Comparison of ENCODE assay signal across 8 cellular contexts in genomic region chr18:76824136-76824676, GRCh38. TPM values are rescaled to one million over a fixed set of nuclear protein-coding genes. Genes with fewer than 3 reads are reported as not detected.
DNase-seq lines count a peak whose midpoint lies in the region; ATAC-seq and TF ChIP-seq lines count a peak whose summit lies in the region.

No MANE protein-coding gene starts in this region.

- TF ChIP-seq EP300 in tibial nerve (IDR thresholded peaks at IDR 0.05) = no peak

- no peaks in the 10 kb centered on the region for H3K36me3 ChIP-seq in lower lobe of right lung
- no peaks in the 10 kb centered on the region for H3K36me3 ChIP-seq in tibial nerve

- peaks cover 21% of the 10 kb centered on the region for H3K4me1 ChIP-seq in lower lobe of right lung
- peaks cover 0 to 54% (median 9%) of the 10 kb centered on the region in 4 donors for H3K4me1 ChIP-seq in tibial nerve

- H3K4me1 Mint-ChIP-seq in activated naive CD4-positive, alpha-beta T cell treated with anti-CD3 and anti-CD28 coated beads for 36 hours (ENCODE audit: low read depth) = peaks cover 49% of the 10 kb centered on the region
- peaks cover 33% of the 10 kb centered on the region for H3K4me1 Mint-ChIP-seq in activated naive CD8-positive, alpha-beta T cell treated with anti-CD3 and anti-CD28 coated beads, Interleukin-2, amount 10 ng/mL, durations not matched to agents 7 days and 5 days

- no peak for TF ChIP-seq CTCF in lower lobe of right lung (IDR thresholded peaks at IDR 0.05)
- TF ChIP-seq CTCF in tibial nerve (IDR thresholded peaks at IDR 0.05) = no peak

- H3K4me3 ChIP-seq in lower lobe of right lung (peak overlapping the region; percentile 73), tibial nerve (peak overlapping the region in 3 of 4 donors; percentile 73 to 97 (median 96))

- CTCF ChIA-PET in activated naive CD4-positive, alpha-beta T cell treated with anti-CD3 and anti-CD28 coated beads for 36 hours (lab: Charles Lee) = interaction anchor here (1.2 kb wide), 1 partner anchor 21 kb away, joined by 3 read pairs; no protein-coding TSS in a partner anchor

- peaks cover 11% of the 10 kb centered on the region for H3K36me3 Mint-ChIP-seq in activated naive CD4-positive, alpha-beta T cell treated with anti-CD3 and anti-CD28 coated beads for 36 hours (ENCODE audit: low read depth)
- H3K36me3 Mint-ChIP-seq in activated naive CD8-positive, alpha-beta T cell treated with anti-CD3 and anti-CD28 coated beads, Interleukin-2, amount 10 ng/mL, durations not matched to agents 7 days and 5 days = peaks cover 10% of the 10 kb centered on the region

- no peaks in the 10 kb centered on the region for H3K27me3 Mint-ChIP-seq in activated naive CD4-positive, alpha-beta T cell treated with anti-CD3 and anti-CD28 coated beads for 36 hours (ENCODE audit: low read depth)
- H3K27me3 Mint-ChIP-seq in activated naive CD8-positive, alpha-beta T cell treated with anti-CD3 and anti-CD28 coated beads, Interleukin-2, amount 10 ng/mL, durations not matched to agents 7 days and 5 days = no peaks in the 10 kb centered on the region

- no peak for TF ChIP-seq POLR2A in tibial nerve (IDR thresholded peaks at IDR 0.05)

- 73 to 78% methylated on average over 12 of the region's 12 CpGs for WGBS in tibial nerve, 2 donors

- H3K27ac ChIP-seq in lower lobe of right lung = peak overlapping the region; percentile 87
- peak overlapping the region in 3 of 4 donors; percentile 85 to 99 (median 91) for H3K27ac ChIP-seq in tibial nerve

- H3K9me3 ChIP-seq in lower lobe of right lung (no peaks in the 10 kb centered on the region), tibial nerve (no peaks in the 10 kb centered on the region)

- no peaks in the 10 kb centered on the region for H3K9me3 Mint-ChIP-seq in activated naive CD4-positive, alpha-beta T cell treated with anti-CD3 and anti-CD28 coated beads for 36 hours
- no peaks in the 10 kb centered on the region for H3K9me3 Mint-ChIP-seq in activated naive CD8-positive, alpha-beta T cell treated with anti-CD3 and anti-CD28 coated beads, Interleukin-2, amount 10 ng/mL, durations not matched to agents 7 days and 5 days

- peak overlapping the region; percentile 62 for H3K27ac Mint-ChIP-seq in activated naive CD4-positive, alpha-beta T cell treated with anti-CD3 and anti-CD28 coated beads for 36 hours
- no peak overlapping the region for H3K27ac Mint-ChIP-seq in activated naive CD8-positive, alpha-beta T cell treated with anti-CD3 and anti-CD28 coated beads, Interleukin-2, amount 10 ng/mL, durations not matched to agents 7 days and 5 days

- intact Hi-C loops in activated naive CD4-positive, alpha-beta T cell treated with anti-CD3 and anti-CD28 coated beads for 36 hours (cut with micrococcal nuclease) = loop anchor here (5.0 kb wide), 3 partner anchors 158 to 332 kb away; partner anchors contain the start of gene MBP
- intact Hi-C loops in lower lobe of right lung (cut with DNase I) = no loop called here

- DNase-seq in activated naive CD4-positive, alpha-beta T cell treated with anti-CD3 and anti-CD28 coated beads for 36 hours = no peak
- no peak for DNase-seq in activated naive CD4-positive, alpha-beta T cell (lab: John Stamatoyannopoulos, UW)
- DNase-seq in activated naive CD8-positive, alpha-beta T cell treated with anti-CD3 and anti-CD28 coated beads, Interleukin-2, amount 10 ng/mL, durations not matched to agents 7 days and 5 days = no peak
- DNase-seq in lower lobe of right lung (no peak), tibial nerve (ENCODE audit: low spot score in 2 of 2) (no peak)

- POLR2A ChIA-PET in activated naive CD8-positive, alpha-beta T cell treated with anti-CD3 and anti-CD28 coated beads, Interleukin-2, amount 10 ng/mL, durations not matched to agents 7 days and 5 days (lab: Charles Lee) = interaction anchor here (1.3 kb wide), 1 partner anchor 239 kb away, joined by 3 read pairs; no protein-coding TSS in a partner anchor

- H3K4me3 Mint-ChIP-seq in activated naive CD4-positive, alpha-beta T cell treated with anti-CD3 and anti-CD28 coated beads for 36 hours = no peak overlapping the region
- H3K4me3 Mint-ChIP-seq in activated naive CD8-positive, alpha-beta T cell treated with anti-CD3 and anti-CD28 coated beads, Interleukin-2, amount 10 ng/mL, durations not matched to agents 7 days and 5 days = peak overlapping the region; percentile 84

- ATAC-seq in activated naive CD8-positive, alpha-beta T cell treated with anti-CD3 and anti-CD28 coated beads, Interleukin-2, amount 10 ng/mL, durations not matched to agents 7 days and 5 days (ENCODE audit: low read depth) = no peak
- no peak for ATAC-seq in lower lobe of right lung
- no peak for ATAC-seq in GM19035 (IDR thresholded peaks at IDR 0.05; ENCODE audit: unreplicated experiment)
- ATAC-seq in HG02840 (IDR thresholded peaks at IDR 0.05; ENCODE audit: low FRiP score, unreplicated experiment) = no peak
- no peak for ATAC-seq in HG03521 (IDR thresholded peaks at IDR 0.05; ENCODE audit: unreplicated experiment)

- H3K27me3 ChIP-seq in lower lobe of right lung (ENCODE audit: low read depth) = no peaks in the 10 kb centered on the region
- H3K27me3 ChIP-seq in tibial nerve = no peaks in the 10 kb centered on the region

RNA-seq across cellular contexts. Expression of gene ZNF236, which starts 1.8 kb away (rescaled TPM):
- 10 to 100 TPM; 13.7 to 17.7 TPM for total RNA-seq in activated naive CD4-positive, alpha-beta T cell treated with anti-CD3 and anti-CD28 coated beads for 36 hours
- total RNA-seq in activated naive CD8-positive, alpha-beta T cell treated with anti-CD3 and anti-CD28 coated beads, Interleukin-2, amount 10 ng/mL, durations not matched to agents 7 days and 5 days = 10 to 100 TPM; 23.7 to 25.5 TPM
- total RNA-seq in lower lobe of right lung = 18.0 TPM
- total RNA-seq in tibial nerve = 10 to 100 TPM; 21.0 to 36.3 (median 31.8) TPM
